In the genomic region with DNA sequence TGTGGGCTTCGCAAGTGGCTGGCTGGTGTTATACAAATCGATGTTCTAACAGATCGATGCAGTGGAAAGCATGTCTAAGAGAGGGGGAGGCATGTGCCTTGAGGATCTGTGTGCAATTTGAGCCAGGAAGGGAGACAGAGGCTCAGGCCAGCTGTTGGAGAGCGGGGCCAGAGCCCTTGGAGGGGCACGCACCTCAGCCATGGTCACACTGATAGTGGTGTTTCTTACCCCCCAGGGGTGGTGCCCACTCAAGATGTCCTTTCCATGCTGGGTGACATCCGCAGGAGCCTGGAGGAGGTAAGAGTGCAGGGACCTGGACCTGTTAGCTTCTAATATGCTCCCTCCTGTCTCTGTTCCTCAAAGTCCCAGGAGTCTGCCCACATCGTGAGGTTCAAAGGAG, we compare ENCODE assay signal across 20 cellular contexts.
"Had no signal": no experiment of that assay in that cellular context is flagged by ENCODE, and none has a peak within 500 bp of the region (broad histone marks: within the 10 kb centered on the region; RNA-seq: fewer than 3 reads in every experiment).

No MANE protein-coding gene starts in this region.

- ATAC-seq: activated naive CD8-positive, alpha-beta T cell treated with anti-CD3 and anti-CD28 coated beads, Interleukin-2, amount 50 U/mL, for 24 hours; activated T-cell treated with anti-CD3 and anti-CD28 coated beads, Interleukin-2, amount 50 U/mL, for 4 hours; body of pancreas; foreskin keratinocyte; lower lobe of right lung; naive thymus-derived CD4-positive, alpha-beta T cell; pancreas; right cardiac atrium; stimulated activated effector memory CD8-positive, alpha-beta T cell treated with anti-CD3 and anti-CD28 coated beads, Interleukin-12 subunit alpha, Interleukin-12 subunit beta, amount 100 ng/mL, for 72 hours; T-helper 17 cell had no signal

- H3K4me3 Mint-ChIP-seq: activated CD4-positive, alpha-beta T cell treated with anti-CD3 and anti-CD28 coated beads, Interleukin-2, amount 10 ng/mL, durations not matched to agents 7 days and 5 days; activated naive CD4-positive, alpha-beta T cell treated with anti-CD3 and anti-CD28 coated beads, Interleukin-2, amount 10 ng/mL, durations not matched to agents 7 days and 5 days; activated naive CD8-positive, alpha-beta T cell treated with anti-CD3 and anti-CD28 coated beads, Interleukin-2, amount 50 U/mL, for 24 hours; activated T-cell treated with anti-CD3 and anti-CD28 coated beads, Interleukin-2, amount 50 U/mL, for 4 hours; stimulated activated effector memory CD8-positive, alpha-beta T cell treated with anti-CD3 and anti-CD28 coated beads, Interleukin-12 subunit alpha, Interleukin-12 subunit beta, amount 100 ng/mL, for 72 hours; T-helper 17 cell had no signal

- H3K27me3 Mint-ChIP-seq: activated CD4-positive, alpha-beta T cell treated with anti-CD3 and anti-CD28 coated beads, Interleukin-2, amount 10 ng/mL, durations not matched to agents 7 days and 5 days; activated naive CD8-positive, alpha-beta T cell treated with anti-CD3 and anti-CD28 coated beads, Interleukin-2, amount 50 U/mL, for 24 hours; T-helper 17 cell had no signal

- DNase-seq: activated CD4-positive, alpha-beta T cell treated with anti-CD3 and anti-CD28 coated beads, Interleukin-2, amount 10 ng/mL, durations not matched to agents 7 days and 5 days; activated CD8-positive, alpha-beta memory T cell treated with anti-CD3 and anti-CD28 coated beads, Interleukin-2, amount 50 U/mL, for 48 hours; activated naive CD4-positive, alpha-beta T cell treated with anti-CD3 and anti-CD28 coated beads, Interleukin-2, amount 10 ng/mL, durations not matched to agents 7 days and 5 days; activated naive CD8-positive, alpha-beta T cell treated with anti-CD3 and anti-CD28 coated beads, Interleukin-2, amount 50 U/mL, for 24 hours; activated T-cell treated with anti-CD3 and anti-CD28 coated beads, Interleukin-2, amount 50 U/mL, for 4 hours; body of pancreas; caudate nucleus; dermis blood vessel endothelial cell; effector CD8-positive, alpha-beta T cell; foreskin keratinocyte; lower lobe of right lung; stimulated activated CD4-positive, alpha-beta T cell treated with anti-CD3 and anti-CD28 coated beads, Interleukin-2, amount 100 ng/mL, for 24 hours; SW 1271; T-helper 17 cell; transverse colon had no signal

- H3K9me3 Mint-ChIP-seq: activated CD4-positive, alpha-beta T cell treated with anti-CD3 and anti-CD28 coated beads, Interleukin-2, amount 10 ng/mL, durations not matched to agents 7 days and 5 days; activated naive CD4-positive, alpha-beta T cell treated with anti-CD3 and anti-CD28 coated beads, Interleukin-2, amount 10 ng/mL, durations not matched to agents 7 days and 5 days; activated naive CD8-positive, alpha-beta T cell treated with anti-CD3 and anti-CD28 coated beads, Interleukin-2, amount 50 U/mL, for 24 hours; activated T-cell treated with anti-CD3 and anti-CD28 coated beads, Interleukin-2, amount 50 U/mL, for 4 hours; activated T-helper 2 cell treated with anti-CD3 and anti-CD28 coated beads, Interferon-gamma antibody, Interleukin-2, Interleukin-4, amounts not matched to agents 10 μg/mL and 5 μg/mL and 100 μg/mL, durations not matched to agents 14 hours and 24 hours and 36 hours; naive thymus-derived CD4-positive, alpha-beta T cell; stimulated activated effector memory CD8-positive, alpha-beta T cell treated with anti-CD3 and anti-CD28 coated beads, Interleukin-12 subunit alpha, Interleukin-12 subunit beta, amount 100 ng/mL, for 72 hours had no signal

- H3K27ac Mint-ChIP-seq: activated CD4-positive, alpha-beta T cell treated with anti-CD3 and anti-CD28 coated beads, Interleukin-2, amount 10 ng/mL, durations not matched to agents 7 days and 5 days; activated naive CD4-positive, alpha-beta T cell treated with anti-CD3 and anti-CD28 coated beads, Interleukin-2, amount 10 ng/mL, durations not matched to agents 7 days and 5 days; activated naive CD8-positive, alpha-beta T cell treated with anti-CD3 and anti-CD28 coated beads, Interleukin-2, amount 50 U/mL, for 24 hours; activated T-helper 2 cell treated with anti-CD3 and anti-CD28 coated beads, Interferon-gamma antibody, Interleukin-2, Interleukin-4, amounts not matched to agents 10 μg/mL and 5 μg/mL and 100 μg/mL, durations not matched to agents 14 hours and 24 hours and 36 hours; stimulated activated effector memory CD8-positive, alpha-beta T cell treated with anti-CD3 and anti-CD28 coated beads, Interleukin-12 subunit alpha, Interleukin-12 subunit beta, amount 100 ng/mL, for 72 hours; T-helper 17 cell had no signal
